Comparison of ENCODE assay signal across 1 cellular context in genomic region chr7:158406817-158407216, GRCh38.
TF ChIP-seq lines count a peak whose summit lies in the region.

No MANE protein-coding gene starts in this region.

TF ChIP-seq in H1, 55 proteins besides CTCF, POLR2A, EP300 and RAD21 (continued from another document):
- no peak for TF ChIP-seq USF2 (IDR thresholded peaks at IDR 0.05; ENCODE audit: low read length)
- TF ChIP-seq CBX5 (IDR thresholded peaks at IDR 0.05; ENCODE audit: low read depth, low read length) = no peak
- no peak for TF ChIP-seq TAF7 (optimal IDR thresholded peaks at IDR 0.05; ENCODE audit: borderline replicate concordance, low read depth, low read length)
